In genomic region chr6:156976144-156977088, GRCh38 we compare ENCODE assay signal across 1 cellular context.
TF ChIP-seq lines count a peak whose summit lies in the region.

No MANE protein-coding gene starts in this region.

TF ChIP-seq in GM23338, 12 proteins besides CTCF, POLR2A, EP300 and RAD21 (continued from another document):
- TF ChIP-seq ZNF462 (CRISPR knock-in tag; IDR thresholded peaks at IDR 0.05) (no peak), EZH2phosphoT487 (IDR thresholded peaks at IDR 0.05; ENCODE audit: unreplicated experiment) (no peak), STAT1 (IDR thresholded peaks at IDR 0.05; ENCODE audit: unreplicated experiment) (no peak), POLR2AphosphoS5 (IDR thresholded peaks at IDR 0.05; ENCODE audit: low read depth) (no peak), ZNF331 (CRISPR knock-in tag; IDR thresholded peaks at IDR 0.05; ENCODE audit: low read depth) (no peak), ETS1 (IDR thresholded peaks at IDR 0.05) (no peak), NANOG (IDR thresholded peaks at IDR 0.05; ENCODE audit: borderline replicate concordance) (no peak), ZNF114 (CRISPR knock-in tag; IDR thresholded peaks at IDR 0.05) (no peak), JUNB (IDR thresholded peaks at IDR 0.05; ENCODE audit: unreplicated experiment) (no peak), EZH2 (IDR thresholded peaks at IDR 0.05; ENCODE audit: low read depth, unreplicated experiment) (no peak), CREB1 (CRISPR knock-in tag; IDR thresholded peaks at IDR 0.05; ENCODE audit: low read depth) (no peak)
